35 cellular contexts compared by ENCODE assay signal in the genomic region with DNA sequence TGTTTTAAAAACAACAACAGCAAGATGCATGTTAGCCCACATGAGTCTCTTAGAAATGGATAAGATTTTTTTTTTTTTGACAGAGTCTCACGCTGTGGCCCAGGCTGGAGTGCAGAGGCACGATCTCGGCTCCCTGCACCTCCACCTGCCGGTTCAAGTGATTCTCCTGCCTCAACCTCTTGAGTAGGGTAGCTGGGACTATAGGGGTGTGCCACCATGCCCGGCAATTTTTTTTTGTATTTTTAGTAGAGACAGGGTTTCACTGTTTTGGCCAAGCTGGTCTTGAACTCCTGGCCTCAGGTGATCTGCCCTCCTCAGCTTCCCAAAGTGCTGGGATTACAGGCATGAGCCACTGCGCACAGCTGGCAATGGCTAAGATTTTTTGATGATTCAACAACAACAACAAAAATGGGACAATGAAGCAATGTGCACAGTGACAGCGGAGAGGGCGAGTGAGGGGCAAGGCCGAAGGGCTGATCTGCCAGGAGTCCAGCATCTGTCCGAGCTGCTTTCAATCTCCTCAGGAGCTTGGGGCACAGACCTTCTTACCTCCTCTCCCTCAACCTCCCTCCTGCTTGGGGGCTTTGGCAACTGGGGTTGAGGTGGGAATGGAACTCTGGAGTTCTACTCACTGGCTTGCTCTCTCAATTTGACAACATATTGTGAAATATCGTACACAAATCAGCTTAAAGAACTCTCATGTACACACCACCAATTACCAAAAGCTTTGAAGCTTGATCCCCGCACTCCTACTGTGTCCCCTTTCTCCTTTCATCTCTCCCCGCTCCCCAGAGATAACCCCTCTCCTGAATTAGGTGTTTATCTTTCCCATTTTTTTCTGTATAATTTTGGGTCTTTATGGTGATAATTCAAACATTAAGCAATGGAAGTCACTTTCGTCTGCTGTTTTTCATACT. TPM values are rescaled to one million over a fixed set of nuclear protein-coding genes. Genes with fewer than 3 reads are reported as not detected.
"Had no signal": no experiment of that assay in that cellular context is flagged by ENCODE, and none has a peak within 500 bp of the region (broad histone marks: within the 10 kb centered on the region; RNA-seq: fewer than 3 reads in every experiment).

No MANE protein-coding gene starts in this region.

- H3K27ac Mint-ChIP-seq: activated CD4-positive, alpha-beta memory T cell treated with anti-CD3 and anti-CD28 coated beads, Interleukin-2, amount 10 ng/mL, durations not matched to agents 7 days and 5 days; activated naive CD4-positive, alpha-beta T cell treated with anti-CD3 and anti-CD28 coated beads, Interleukin-2, amount 10 ng/mL, durations not matched to agents 7 days and 5 days; activated naive CD8-positive, alpha-beta T cell treated with anti-CD3 and anti-CD28 coated beads, Interleukin-2, amount 10 ng/mL, durations not matched to agents 7 days and 5 days; activated T-helper 1 cell treated with anti-CD3 and anti-CD28 coated beads, Interleukin-12 subunit alpha, Interleukin-12 subunit beta, Interleukin-2, Interleukin-4 antibody, amounts not matched to agents 30 ng/mL and 10 ng/mL and 1 ng/mL, durations not matched to agents 14 hours and 24 hours and 36 hours; brain; mesothelial cell of epicardium; naive B cell; stimulated activated memory B cell treated with anti-CD40 and anti-IgM and Interleukin-4, amounts not matched to agents 10 μg/mL and 1 μg/mL and 100 μg/mL, for 72 hours; stimulated activated naive CD8-positive, alpha-beta T cell treated with anti-CD3 and anti-CD28 coated beads, Interleukin-15, amount 100 ng/mL, for 72 hours had no signal

- H3K9me3 ChIP-seq: ascending aorta, colonic mucosa, gastroesophageal sphincter, pancreas, prostate gland, upper lobe of right lung had no signal

- H3K36me3 Mint-ChIP-seq: activated naive CD4-positive, alpha-beta T cell treated with anti-CD3 and anti-CD28 coated beads, Interleukin-2, amount 10 ng/mL, durations not matched to agents 7 days and 5 days; activated naive CD8-positive, alpha-beta T cell treated with anti-CD3 and anti-CD28 coated beads, Interleukin-2, amount 10 ng/mL, durations not matched to agents 7 days and 5 days; brain; mesothelial cell of epicardium; naive B cell; stimulated activated memory B cell treated with anti-CD40 and anti-IgM and Interleukin-4, amounts not matched to agents 10 μg/mL and 1 μg/mL and 100 μg/mL, for 72 hours had no signal

- H3K9me3 Mint-ChIP-seq: activated CD4-positive, alpha-beta memory T cell treated with anti-CD3 and anti-CD28 coated beads, Interleukin-2, amount 10 ng/mL, durations not matched to agents 7 days and 5 days; activated naive CD4-positive, alpha-beta T cell treated with anti-CD3 and anti-CD28 coated beads, Interleukin-2, amount 10 ng/mL, durations not matched to agents 7 days and 5 days; activated naive CD8-positive, alpha-beta T cell treated with anti-CD3 and anti-CD28 coated beads, Interleukin-2, amount 10 ng/mL, durations not matched to agents 7 days and 5 days; activated T-helper 1 cell treated with anti-CD3 and anti-CD28 coated beads, Interleukin-12 subunit alpha, Interleukin-12 subunit beta, Interleukin-2, Interleukin-4 antibody, amounts not matched to agents 30 ng/mL and 10 ng/mL and 1 ng/mL, durations not matched to agents 14 hours and 24 hours and 36 hours; brain; mesothelial cell of epicardium; naive B cell; stimulated activated memory B cell treated with anti-CD40 and anti-IgM and Interleukin-4, amounts not matched to agents 10 μg/mL and 1 μg/mL and 100 μg/mL, for 72 hours; stimulated activated naive CD8-positive, alpha-beta T cell treated with anti-CD3 and anti-CD28 coated beads, Interleukin-15, amount 100 ng/mL, for 72 hours had no signal

- H3K4me1 ChIP-seq: ascending aorta, colonic mucosa, gastroesophageal sphincter, pancreas, prostate gland, upper lobe of right lung had no signal

- H3K4me3 ChIP-seq: ascending aorta, cardiac muscle cell, colonic mucosa, dorsolateral prefrontal cortex, gastroesophageal sphincter, pancreas, prostate gland, smooth muscle cell, upper lobe of right lung had no signal

- DNase-seq: activated CD4-positive, alpha-beta memory T cell treated with anti-CD3 and anti-CD28 coated beads, Interleukin-2, amount 10 ng/mL, durations not matched to agents 7 days and 5 days; activated CD4-positive, alpha-beta T cell treated with anti-CD3 and anti-CD28 coated beads for 48 hours; activated gamma-delta T cell; activated naive CD4-positive, alpha-beta T cell treated with anti-CD3 and anti-CD28 coated beads, Interleukin-2, amount 10 ng/mL, durations not matched to agents 7 days and 5 days; activated naive CD8-positive, alpha-beta T cell treated with anti-CD3 and anti-CD28 coated beads, Interleukin-2, amount 10 ng/mL, durations not matched to agents 7 days and 5 days; cerebellar nuclear complex; colonic mucosa; dorsolateral prefrontal cortex; effector memory CD4-positive, alpha-beta T cell; hippocampal formation; left ventricle myocardium superior; mammary epithelial cell; naive B cell; pancreas; retina; stimulated activated CD4-positive, alpha-beta T cell treated with anti-CD3 and anti-CD28 coated beads, Interleukin-1b, Interleukin-23, amount 100 ng/mL, for 48 hours; stimulated activated CD4-positive, alpha-beta T cell treated with anti-CD3 and anti-CD28 coated beads, Interleukin-4, amount 100 ng/mL, for 4 hours; stimulated activated CD8-positive, alpha-beta memory T cell treated with anti-CD3 and anti-CD28 coated beads, Interleukin-4, amount 100 ng/mL, for 48 hours; stimulated activated naive CD8-positive, alpha-beta T cell treated with anti-CD3 and anti-CD28 coated beads, Interleukin-15, amount 100 ng/mL, for 72 hours; substantia nigra; T-helper 9 cell; upper lobe of right lung had no signal

- ATAC-seq: gastroesophageal sphincter; left ventricle myocardium superior; pancreas; stimulated activated memory B cell treated with anti-CD40 and anti-IgM and Interleukin-4, amounts not matched to agents 10 μg/mL and 1 μg/mL and 100 μg/mL, for 72 hours; stimulated activated naive CD8-positive, alpha-beta T cell treated with anti-CD3 and anti-CD28 coated beads, Interleukin-15, amount 100 ng/mL, for 72 hours; upper lobe of right lung had no signal

- H3K27ac ChIP-seq: ascending aorta, cardiac muscle cell, colonic mucosa, dorsolateral prefrontal cortex, gastroesophageal sphincter, pancreas, prostate gland, upper lobe of right lung, VCaP had no signal

- H3K4me3 Mint-ChIP-seq: activated CD4-positive, alpha-beta memory T cell treated with anti-CD3 and anti-CD28 coated beads, Interleukin-2, amount 10 ng/mL, durations not matched to agents 7 days and 5 days; activated naive CD4-positive, alpha-beta T cell treated with anti-CD3 and anti-CD28 coated beads, Interleukin-2, amount 10 ng/mL, durations not matched to agents 7 days and 5 days; activated naive CD8-positive, alpha-beta T cell treated with anti-CD3 and anti-CD28 coated beads, Interleukin-2, amount 10 ng/mL, durations not matched to agents 7 days and 5 days; activated T-helper 1 cell treated with anti-CD3 and anti-CD28 coated beads, Interleukin-12 subunit alpha, Interleukin-12 subunit beta, Interleukin-2, Interleukin-4 antibody, amounts not matched to agents 30 ng/mL and 10 ng/mL and 1 ng/mL, durations not matched to agents 14 hours and 24 hours and 36 hours; brain; mesothelial cell of epicardium; naive B cell; stimulated activated memory B cell treated with anti-CD40 and anti-IgM and Interleukin-4, amounts not matched to agents 10 μg/mL and 1 μg/mL and 100 μg/mL, for 72 hours; stimulated activated naive CD8-positive, alpha-beta T cell treated with anti-CD3 and anti-CD28 coated beads, Interleukin-15, amount 100 ng/mL, for 72 hours had no signal

- H3K36me3 ChIP-seq: ascending aorta, cardiac muscle cell, colonic mucosa, gastroesophageal sphincter, pancreas, prostate gland, upper lobe of right lung had no signal

- H3K4me1 Mint-ChIP-seq: activated CD4-positive, alpha-beta memory T cell treated with anti-CD3 and anti-CD28 coated beads, Interleukin-2, amount 10 ng/mL, durations not matched to agents 7 days and 5 days; activated naive CD4-positive, alpha-beta T cell treated with anti-CD3 and anti-CD28 coated beads, Interleukin-2, amount 10 ng/mL, durations not matched to agents 7 days and 5 days; activated naive CD8-positive, alpha-beta T cell treated with anti-CD3 and anti-CD28 coated beads, Interleukin-2, amount 10 ng/mL, durations not matched to agents 7 days and 5 days; brain; mesothelial cell of epicardium; naive B cell; stimulated activated memory B cell treated with anti-CD40 and anti-IgM and Interleukin-4, amounts not matched to agents 10 μg/mL and 1 μg/mL and 100 μg/mL, for 72 hours; stimulated activated naive CD8-positive, alpha-beta T cell treated with anti-CD3 and anti-CD28 coated beads, Interleukin-15, amount 100 ng/mL, for 72 hours had no signal

- H3K27me3 ChIP-seq: ascending aorta, cardiac muscle cell, colonic mucosa, dorsolateral prefrontal cortex, gastroesophageal sphincter, pancreas, upper lobe of right lung had no signal

RNA-seq across cellular contexts. Expression of a gene that starts 3.4 kb away (rescaled TPM):
- total RNA-seq: activated CD4-positive, alpha-beta memory T cell treated with anti-CD3 and anti-CD28 coated beads, Interleukin-2, amount 10 ng/mL, durations not matched to agents 7 days and 5 days; activated naive CD8-positive, alpha-beta T cell treated with anti-CD3 and anti-CD28 coated beads, Interleukin-2, amount 10 ng/mL, durations not matched to agents 7 days and 5 days; ascending aorta; cardiac muscle cell; epithelial cell of proximal tubule; left ventricle myocardium superior; mammary epithelial cell; mesothelial cell of epicardium; smooth muscle cell; T-helper 1 cell treated with Interleukin-12 subunit alpha and Interleukin-12 subunit beta and Interleukin-4 antibody, amounts not matched to agents 30 ng/mL and 1 ng/mL, for 36 hours; upper lobe of right lung had no signal
- polyA plus RNA-seq: mammary epithelial cell, pancreas, smooth muscle cell had no signal

RNA-seq across cellular contexts. Expression of a gene that starts 3.6 kb away (rescaled TPM):
- total RNA-seq: activated CD4-positive, alpha-beta memory T cell treated with anti-CD3 and anti-CD28 coated beads, Interleukin-2, amount 10 ng/mL, durations not matched to agents 7 days and 5 days; activated naive CD8-positive, alpha-beta T cell treated with anti-CD3 and anti-CD28 coated beads, Interleukin-2, amount 10 ng/mL, durations not matched to agents 7 days and 5 days; activated T-helper 1 cell treated with anti-CD3 and anti-CD28 coated beads, Interleukin-12 subunit alpha, Interleukin-12 subunit beta, Interleukin-2, Interleukin-4 antibody, amounts not matched to agents 30 ng/mL and 10 ng/mL and 1 ng/mL, durations not matched to agents 14 hours and 24 hours and 36 hours; cardiac muscle cell; epithelial cell of proximal tubule; gastroesophageal sphincter; left ventricle myocardium superior; mammary epithelial cell; mesothelial cell of epicardium; prostate gland; smooth muscle cell; T-helper 1 cell treated with Interleukin-12 subunit alpha and Interleukin-12 subunit beta and Interleukin-4 antibody, amounts not matched to agents 30 ng/mL and 1 ng/mL, for 36 hours; upper lobe of right lung had no signal
- polyA plus RNA-seq: cardiac muscle cell, mammary epithelial cell, neural cell, pancreas, smooth muscle cell had no signal
